24 cellular contexts compared by ENCODE assay signal in the genomic region with DNA sequence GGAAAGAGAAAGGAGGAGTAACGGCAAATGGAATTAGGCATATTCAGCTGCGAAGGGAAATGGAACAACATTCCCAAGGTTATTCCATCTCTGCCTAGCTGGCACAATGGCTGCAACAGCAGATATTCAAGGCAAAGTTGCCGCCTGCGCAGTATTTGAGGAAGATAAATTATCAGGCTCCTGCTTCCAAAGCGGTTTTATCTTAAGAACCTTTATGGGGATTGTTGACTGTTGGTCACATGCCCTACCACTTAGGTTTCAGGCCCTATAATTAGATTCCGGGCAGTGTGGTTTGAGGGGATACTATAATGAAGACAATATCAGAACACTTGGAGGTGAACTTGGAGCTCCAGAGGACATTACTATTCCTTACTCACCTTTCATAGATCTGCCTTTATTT.
DNase-seq lines count a peak whose midpoint lies in the region; ATAC-seq, FAIRE-seq and TF ChIP-seq lines count a peak whose summit lies in the region.
"Had no signal": no experiment of that assay in that cellular context is flagged by ENCODE, and none has a peak within 500 bp of the region (broad histone marks: within the 10 kb centered on the region; RNA-seq: fewer than 3 reads in every experiment).

No MANE protein-coding gene starts in this region.

- H3K27ac Mint-ChIP-seq in WTC11: peak overlapping the region; percentile 88
- no peak overlapping the region for H3K27ac Mint-ChIP-seq in type B pancreatic cell
- H3K27ac Mint-ChIP-seq in activated CD8-positive, alpha-beta T cell treated with anti-CD3 and anti-CD28 coated beads, Interleukin-2, amount 10 ng/mL, durations not matched to agents 7 days and 5 days: no peak overlapping the region
- H3K27ac Mint-ChIP-seq: activated naive CD8-positive, alpha-beta T cell treated with anti-CD3 and anti-CD28 coated beads, Interleukin-2, amount 10 ng/mL, durations not matched to agents 7 days and 5 days; nephron progenitor cell had no signal

- POLR2A ChIA-PET in WTC11 (lab: Charles Lee): no interaction called here
- POLR2A ChIA-PET in activated CD8-positive, alpha-beta T cell treated with anti-CD3 and anti-CD28 coated beads, Interleukin-2, amount 10 ng/mL, durations not matched to agents 7 days and 5 days (lab: Charles Lee): no interaction called here

- no peaks in the 10 kb centered on the region for H3K9me3 Mint-ChIP-seq in WTC11
- H3K9me3 Mint-ChIP-seq in type B pancreatic cell: no peaks in the 10 kb centered on the region
- no peaks in the 10 kb centered on the region for H3K9me3 Mint-ChIP-seq in activated CD8-positive, alpha-beta T cell treated with anti-CD3 and anti-CD28 coated beads, Interleukin-2, amount 10 ng/mL, durations not matched to agents 7 days and 5 days (ENCODE audit: insufficient read depth)
- H3K9me3 Mint-ChIP-seq: activated naive CD8-positive, alpha-beta T cell treated with anti-CD3 and anti-CD28 coated beads, Interleukin-2, amount 10 ng/mL, durations not matched to agents 7 days and 5 days; nephron progenitor cell had no signal

- H3K4me1 Mint-ChIP-seq in WTC11 (peaks cover 45% of the 10 kb centered on the region), type B pancreatic cell (ENCODE audit: unreplicated experiment) (peaks cover 12% of the 10 kb centered on the region)
- peaks cover 7% of the 10 kb centered on the region for H3K4me1 Mint-ChIP-seq in activated CD8-positive, alpha-beta T cell treated with anti-CD3 and anti-CD28 coated beads, Interleukin-2, amount 10 ng/mL, durations not matched to agents 7 days and 5 days (ENCODE audit: low read depth)

- TF ChIP-seq CTCF in WTC11 (IDR thresholded peaks at IDR 0.05) (no peak), type B pancreatic cell (conservative IDR thresholded peaks at IDR 0.05) (no peak)

- no peaks in the 10 kb centered on the region for H3K27me3 Mint-ChIP-seq in WTC11 (ENCODE audit: low read depth)
- no peaks in the 10 kb centered on the region for H3K27me3 Mint-ChIP-seq in type B pancreatic cell
- peaks cover 2% of the 10 kb centered on the region for H3K27me3 Mint-ChIP-seq in activated CD8-positive, alpha-beta T cell treated with anti-CD3 and anti-CD28 coated beads, Interleukin-2, amount 10 ng/mL, durations not matched to agents 7 days and 5 days (ENCODE audit: low read depth)

- FAIRE-seq in islet of Langerhans (lab: Jason Lieb, UNC): peak; percentile 89
- FAIRE-seq: A549, bronchial epithelial cell, GM12892, keratinocyte had no signal

- peak; percentile 17 for DNase-seq in NCI-H748 (lab: John Stamatoyannopoulos, UW; ENCODE audit: unreplicated experiment)
- DNase-seq in NCI-H748 treated with DMSO at 0.1 percent for 48 hours (lab: John Stamatoyannopoulos, UW): no peak
- no peak for DNase-seq in WTC11 (ENCODE audit: low spot score)
- no peak for DNase-seq in type B pancreatic cell (ENCODE audit: extremely low spot score, unreplicated experiment)
- no peak for DNase-seq in activated CD8-positive, alpha-beta T cell treated with anti-CD3 and anti-CD28 coated beads, Interleukin-2, amount 10 ng/mL, durations not matched to agents 7 days and 5 days
- DNase-seq in NCI-H2107 treated with DMSO at 0.1 percent for 48 hours (lab: John Stamatoyannopoulos, UW; ENCODE audit: unreplicated experiment): no peak
- DNase-seq: activated naive CD8-positive, alpha-beta T cell treated with anti-CD3 and anti-CD28 coated beads, Interleukin-2, amount 10 ng/mL, durations not matched to agents 7 days and 5 days; DMS 273 treated with DMSO at 0.1 percent for 48 hours; KG1; mesendoderm; NCI-H1436; NCI-H510A; nephron progenitor cell; PC-3; SJCRH30; stimulated activated naive CD8-positive, alpha-beta T cell treated with anti-CD3 and anti-CD28 coated beads, Interleukin-15, Interleukin-2, amounts not matched to agents 100 U/mL and 50 U/mL, for 24 hours; T-helper 2 cell; trophoblast cell had no signal

- CTCF ChIA-PET in WTC11 (lab: Charles Lee): interaction anchor here (0.6 kb wide), 1 partner anchor 95 kb away, joined by 4 read pairs; no protein-coding TSS in a partner anchor
- CTCF ChIA-PET in activated CD8-positive, alpha-beta T cell treated with anti-CD3 and anti-CD28 coated beads, Interleukin-2, amount 10 ng/mL, durations not matched to agents 7 days and 5 days (lab: Charles Lee): no interaction called here

- H3K36me3 Mint-ChIP-seq in WTC11 (no peaks in the 10 kb centered on the region), type B pancreatic cell (peaks cover 4% of the 10 kb centered on the region)
- no peaks in the 10 kb centered on the region for H3K36me3 Mint-ChIP-seq in activated CD8-positive, alpha-beta T cell treated with anti-CD3 and anti-CD28 coated beads, Interleukin-2, amount 10 ng/mL, durations not matched to agents 7 days and 5 days (ENCODE audit: low read depth)
- H3K36me3 Mint-ChIP-seq: activated naive CD8-positive, alpha-beta T cell treated with anti-CD3 and anti-CD28 coated beads, Interleukin-2, amount 10 ng/mL, durations not matched to agents 7 days and 5 days had no signal

- H3K4me3 Mint-ChIP-seq in WTC11: no peak overlapping the region
- H3K4me3 Mint-ChIP-seq in type B pancreatic cell: peak overlapping the region; percentile 21
- H3K4me3 Mint-ChIP-seq in activated CD8-positive, alpha-beta T cell treated with anti-CD3 and anti-CD28 coated beads, Interleukin-2, amount 10 ng/mL, durations not matched to agents 7 days and 5 days: no peak overlapping the region
- H3K4me3 Mint-ChIP-seq: activated naive CD8-positive, alpha-beta T cell treated with anti-CD3 and anti-CD28 coated beads, Interleukin-2, amount 10 ng/mL, durations not matched to agents 7 days and 5 days; nephron progenitor cell had no signal

- ATAC-seq in WTC11 (no peak), GM21717 (IDR thresholded peaks at IDR 0.05; ENCODE audit: unreplicated experiment) (no peak)
- ATAC-seq in activated CD8-positive, alpha-beta T cell treated with anti-CD3 and anti-CD28 coated beads, Interleukin-2, amount 10 ng/mL, durations not matched to agents 7 days and 5 days: no peak
- ATAC-seq: A549; PC-3; stimulated activated naive CD8-positive, alpha-beta T cell treated with anti-CD3 and anti-CD28 coated beads, Interleukin-15, Interleukin-2, amounts not matched to agents 100 U/mL and 50 U/mL, for 24 hours had no signal

TF ChIP-seq in WTC11, 78 proteins besides CTCF, POLR2A, EP300 and RAD21:
- TF ChIP-seq IRF2 (CRISPR knock-in tag; IDR thresholded peaks at IDR 0.05; ENCODE audit: borderline replicate concordance, low read depth) (no peak), ZNF232 (CRISPR knock-in tag; IDR thresholded peaks at IDR 0.05) (no peak), CREB1 (CRISPR knock-in tag; IDR thresholded peaks at IDR 0.05) (no peak), NFATC4 (CRISPR knock-in tag; IDR thresholded peaks at IDR 0.05) (no peak)
- TF ChIP-seq, protein P1, sequence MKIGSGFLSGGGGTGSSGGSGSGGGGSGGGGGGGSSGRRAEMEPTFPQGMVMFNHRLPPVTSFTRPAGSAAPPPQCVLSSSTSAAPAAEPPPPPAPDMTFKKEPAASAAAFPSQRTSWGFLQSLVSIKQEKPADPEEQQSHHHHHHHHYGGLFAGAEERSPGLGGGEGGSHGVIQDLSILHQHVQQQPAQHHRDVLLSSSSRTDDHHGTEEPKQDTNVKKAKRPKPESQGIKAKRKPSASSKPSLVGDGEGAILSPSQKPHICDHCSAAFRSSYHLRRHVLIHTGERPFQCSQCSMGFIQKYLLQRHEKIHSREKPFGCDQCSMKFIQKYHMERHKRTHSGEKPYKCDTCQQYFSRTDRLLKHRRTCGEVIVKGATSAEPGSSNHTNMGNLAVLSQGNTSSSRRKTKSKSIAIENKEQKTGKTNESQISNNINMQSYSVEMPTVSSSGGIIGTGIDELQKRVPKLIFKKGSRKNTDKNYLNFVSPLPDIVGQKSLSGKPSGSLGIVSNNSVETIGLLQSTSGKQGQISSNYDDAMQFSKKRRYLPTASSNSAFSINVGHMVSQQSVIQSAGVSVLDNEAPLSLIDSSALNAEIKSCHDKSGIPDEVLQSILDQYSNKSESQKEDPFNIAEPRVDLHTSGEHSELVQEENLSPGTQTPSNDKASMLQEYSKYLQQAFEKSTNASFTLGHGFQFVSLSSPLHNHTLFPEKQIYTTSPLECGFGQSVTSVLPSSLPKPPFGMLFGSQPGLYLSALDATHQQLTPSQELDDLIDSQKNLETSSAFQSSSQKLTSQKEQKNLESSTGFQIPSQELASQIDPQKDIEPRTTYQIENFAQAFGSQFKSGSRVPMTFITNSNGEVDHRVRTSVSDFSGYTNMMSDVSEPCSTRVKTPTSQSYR (CRISPR knock-in tag; IDR thresholded peaks at IDR 0.05): no peak
- TF ChIP-seq, protein P2, sequence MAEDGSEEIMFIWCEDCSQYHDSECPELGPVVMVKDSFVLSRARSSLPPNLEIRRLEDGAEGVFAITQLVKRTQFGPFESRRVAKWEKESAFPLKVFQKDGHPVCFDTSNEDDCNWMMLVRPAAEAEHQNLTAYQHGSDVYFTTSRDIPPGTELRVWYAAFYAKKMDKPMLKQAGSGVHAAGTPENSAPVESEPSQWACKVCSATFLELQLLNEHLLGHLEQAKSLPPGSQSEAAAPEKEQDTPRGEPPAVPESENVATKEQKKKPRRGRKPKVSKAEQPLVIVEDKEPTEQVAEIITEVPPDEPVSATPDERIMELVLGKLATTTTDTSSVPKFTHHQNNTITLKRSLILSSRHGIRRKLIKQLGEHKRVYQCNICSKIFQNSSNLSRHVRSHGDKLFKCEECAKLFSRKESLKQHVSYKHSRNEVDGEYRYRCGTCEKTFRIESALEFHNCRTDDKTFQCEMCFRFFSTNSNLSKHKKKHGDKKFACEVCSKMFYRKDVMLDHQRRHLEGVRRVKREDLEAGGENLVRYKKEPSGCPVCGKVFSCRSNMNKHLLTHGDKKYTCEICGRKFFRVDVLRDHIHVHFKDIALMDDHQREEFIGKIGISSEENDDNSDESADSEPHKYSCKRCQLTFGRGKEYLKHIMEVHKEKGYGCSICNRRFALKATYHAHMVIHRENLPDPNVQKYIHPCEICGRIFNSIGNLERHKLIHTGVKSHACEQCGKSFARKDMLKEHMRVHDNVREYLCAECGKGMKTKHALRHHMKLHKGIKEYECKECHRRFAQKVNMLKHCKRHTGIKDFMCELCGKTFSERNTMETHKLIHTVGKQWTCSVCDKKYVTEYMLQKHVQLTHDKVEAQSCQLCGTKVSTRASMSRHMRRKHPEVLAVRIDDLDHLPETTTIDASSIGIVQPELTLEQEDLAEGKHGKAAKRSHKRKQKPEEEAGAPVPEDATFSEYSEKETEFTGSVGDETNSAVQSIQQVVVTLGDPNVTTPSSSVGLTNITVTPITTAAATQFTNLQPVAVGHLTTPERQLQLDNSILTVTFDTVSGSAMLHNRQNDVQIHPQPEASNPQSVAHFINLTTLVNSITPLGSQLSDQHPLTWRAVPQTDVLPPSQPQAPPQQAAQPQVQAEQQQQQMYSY (CRISPR knock-in tag; IDR thresholded peaks at IDR 0.05): no peak
- TF ChIP-seq, protein P3, sequence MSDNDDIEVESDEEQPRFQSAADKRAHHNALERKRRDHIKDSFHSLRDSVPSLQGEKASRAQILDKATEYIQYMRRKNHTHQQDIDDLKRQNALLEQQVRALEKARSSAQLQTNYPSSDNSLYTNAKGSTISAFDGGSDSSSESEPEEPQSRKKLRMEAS (CRISPR knock-in tag; IDR thresholded peaks at IDR 0.05): no peak
